8 cellular contexts compared by ENCODE assay signal in genomic region chr5:94893404-94894145, GRCh38.
DNase-seq lines count a peak whose midpoint lies in the region; ATAC-seq and TF ChIP-seq lines count a peak whose summit lies in the region.

No MANE protein-coding gene starts in this region.

- H3K27ac ChIP-seq in left ventricle myocardium inferior (replicated peaks), result no peak overlapping the region
- H3K27ac ChIP-seq in OCI-LY7 (ENCODE audit: low read depth, low read length, poor library complexity, severe bottlenecking), result no peak overlapping the region
- H3K27ac ChIP-seq in CD8-positive, alpha-beta T cell (ENCODE audit: low read depth, low read length), result no peak overlapping the region

- POLR2A ChIA-PET in OCI-LY7 (lab: Charles Lee), result no interaction called here
- POLR2A ChIA-PET in CD8-positive, alpha-beta T cell (lab: Charles Lee), result interaction anchor here (0.7 kb wide), 1 partner anchor 10 kb away, joined by 3 read pairs; no protein-coding TSS in a partner anchor

- no peaks in the 10 kb centered on the region for H3K9me3 ChIP-seq in left ventricle myocardium inferior (replicated peaks)
- no peaks in the 10 kb centered on the region for H3K9me3 ChIP-seq in OCI-LY7 (ENCODE audit: low read length)
- H3K9me3 ChIP-seq in CD8-positive, alpha-beta T cell (ENCODE audit: low read length), result no peaks in the 10 kb centered on the region

- H3K4me2 ChIP-seq in OCI-LY7 (ENCODE audit: low read length), result no peak overlapping the region

- no peak overlapping the region for H2AFZ ChIP-seq in OCI-LY7 (ENCODE audit: low read length)

- no peaks in the 10 kb centered on the region for H3K27me3 Mint-ChIP-seq in activated naive CD8-positive, alpha-beta T cell treated with anti-CD3 and anti-CD28 coated beads, Interleukin-2, amount 50 U/mL, for 24 hours
- H3K27me3 Mint-ChIP-seq in CD8-positive, alpha-beta T cell (ENCODE audit: low read depth), result no peaks in the 10 kb centered on the region

- H4K20me1 ChIP-seq in OCI-LY7 (ENCODE audit: insufficient read depth, low read length), result no peaks in the 10 kb centered on the region

- no TSS peak for BruUV-seq in OCI-LY7 (replicated peaks; lab: Mats Ljungman, UMichigan)

- H3K36me3 ChIP-seq in left ventricle myocardium inferior (no peaks in the 10 kb centered on the region), OCI-LY7 (ENCODE audit: insufficient read depth, low read length) (no peaks in the 10 kb centered on the region)
- H3K36me3 ChIP-seq in CD8-positive, alpha-beta T cell (ENCODE audit: insufficient read depth, low read length), result no peaks in the 10 kb centered on the region

- peak; percentile 38 for TF ChIP-seq CTCF in left ventricle myocardium inferior (IDR thresholded peaks at IDR 0.05; ENCODE audit: borderline replicate concordance)
- TF ChIP-seq CTCF in OCI-LY7 (conservative IDR thresholded peaks at IDR 0.05; ENCODE audit: low read length), result peak; percentile 53
- peak; percentile 32 for TF ChIP-seq CTCF in foreskin fibroblast (IDR thresholded peaks at IDR 0.05; ENCODE audit: low read depth, low read length)
- no peak for TF ChIP-seq CTCF in CD8-positive, alpha-beta T cell (IDR thresholded peaks at IDR 0.05)

- H3K36me3 Mint-ChIP-seq in activated naive CD8-positive, alpha-beta T cell treated with anti-CD3 and anti-CD28 coated beads, Interleukin-2, amount 50 U/mL, for 24 hours (ENCODE audit: low read depth), result no peaks in the 10 kb centered on the region
- H3K36me3 Mint-ChIP-seq in CD8-positive, alpha-beta T cell, result no peaks in the 10 kb centered on the region

- intact Hi-C loops in left ventricle myocardium inferior (cut with micrococcal nuclease) (no loop called here), Right ventricle myocardium superior (cut with DNase I) (no loop called here), OCI-LY7 (cut with micrococcal nuclease; ENCODE audit: unreplicated experiment) (no loop called here)
- intact Hi-C loops in CD8-positive, alpha-beta T cell (cut with DNase I, micrococcal nuclease), result no loop called here

- DNase-seq in left ventricle myocardium inferior (no peak), Right ventricle myocardium superior (no peak), OCI-LY7 (ENCODE audit: low spot score) (peak; percentile 4), foreskin fibroblast (peak in 1 of 2 donors; percentile 24), HUDEP-2 (lab: John Stamatoyannopoulos, UW; ENCODE audit: unreplicated experiment in 76 of 76) (no peak)
- no peak for DNase-seq in activated naive CD8-positive, alpha-beta T cell treated with anti-CD3 and anti-CD28 coated beads, Interleukin-2, amount 50 U/mL, for 24 hours
- no peak for DNase-seq in CD8-positive, alpha-beta T cell

- H3K27me3 ChIP-seq in left ventricle myocardium inferior (ENCODE audit: low read depth), result no peaks in the 10 kb centered on the region
- H3K27me3 ChIP-seq in CD8-positive, alpha-beta T cell (ENCODE audit: insufficient read depth, low read length), result no peaks in the 10 kb centered on the region

- H3K79me2 ChIP-seq in OCI-LY7 (ENCODE audit: insufficient read depth, low read depth, low read length), result no peaks in the 10 kb centered on the region

- H3K4me1 ChIP-seq in left ventricle myocardium inferior, result no peaks in the 10 kb centered on the region
- H3K4me1 ChIP-seq in OCI-LY7 (ENCODE audit: insufficient read depth, low read length, poor library complexity, severe bottlenecking), result no peaks in the 10 kb centered on the region
- H3K4me1 ChIP-seq in CD8-positive, alpha-beta T cell (ENCODE audit: insufficient read depth, low read length), result no peaks in the 10 kb centered on the region

- no peak for ATAC-seq in Right ventricle myocardium superior (ENCODE audit: poor library complexity)
- no peak for ATAC-seq in activated naive CD8-positive, alpha-beta T cell treated with anti-CD3 and anti-CD28 coated beads, Interleukin-2, amount 50 U/mL, for 24 hours
- ATAC-seq in GM21381 (IDR thresholded peaks at IDR 0.05; ENCODE audit: unreplicated experiment), result no peak
- ATAC-seq in CD8-positive, alpha-beta T cell, result no peak

- CTCF ChIA-PET in OCI-LY7 (lab: Charles Lee; ENCODE audit: unreplicated experiment), result no interaction called here
- CTCF ChIA-PET in CD8-positive, alpha-beta T cell (lab: Charles Lee), result interaction anchor here (1.2 kb wide), 1 partner anchor 11 kb away, joined by 3 read pairs; no protein-coding TSS in a partner anchor

- H3K9me2 ChIP-seq in OCI-LY7 (ENCODE audit: insufficient read depth, low read length), result no peaks in the 10 kb centered on the region

- no peak overlapping the region for H3K4me3 Mint-ChIP-seq in activated naive CD8-positive, alpha-beta T cell treated with anti-CD3 and anti-CD28 coated beads, Interleukin-2, amount 50 U/mL, for 24 hours
- no peak overlapping the region for H3K4me3 Mint-ChIP-seq in CD8-positive, alpha-beta T cell

- no peaks in the 10 kb centered on the region for H3K9me3 Mint-ChIP-seq in activated naive CD8-positive, alpha-beta T cell treated with anti-CD3 and anti-CD28 coated beads, Interleukin-2, amount 50 U/mL, for 24 hours
- H3K9me3 Mint-ChIP-seq in CD8-positive, alpha-beta T cell, result no peaks in the 10 kb centered on the region

- H3K4me1 Mint-ChIP-seq in activated naive CD8-positive, alpha-beta T cell treated with anti-CD3 and anti-CD28 coated beads, Interleukin-2, amount 50 U/mL, for 24 hours, result no peaks in the 10 kb centered on the region
- no peaks in the 10 kb centered on the region for H3K4me1 Mint-ChIP-seq in CD8-positive, alpha-beta T cell (ENCODE audit: low read depth)

- no peak overlapping the region for H3K4me3 ChIP-seq in left ventricle myocardium inferior
- no peak overlapping the region for H3K4me3 ChIP-seq in OCI-LY7 (ENCODE audit: low read depth, low read length, poor library complexity, severe bottlenecking)
- H3K4me3 ChIP-seq in foreskin fibroblast (ENCODE audit: low read depth in 1 of 2, low read length in 2 of 2), result no peak overlapping the region
- no peak overlapping the region for H3K4me3 ChIP-seq in CD8-positive, alpha-beta T cell (ENCODE audit: low read depth, low read length)

- H3K27ac Mint-ChIP-seq in activated naive CD8-positive, alpha-beta T cell treated with anti-CD3 and anti-CD28 coated beads, Interleukin-2, amount 50 U/mL, for 24 hours, result no peak overlapping the region
- no peak overlapping the region for H3K27ac Mint-ChIP-seq in CD8-positive, alpha-beta T cell
